ENCODE assay signal across 27 cellular contexts in the genomic region with DNA sequence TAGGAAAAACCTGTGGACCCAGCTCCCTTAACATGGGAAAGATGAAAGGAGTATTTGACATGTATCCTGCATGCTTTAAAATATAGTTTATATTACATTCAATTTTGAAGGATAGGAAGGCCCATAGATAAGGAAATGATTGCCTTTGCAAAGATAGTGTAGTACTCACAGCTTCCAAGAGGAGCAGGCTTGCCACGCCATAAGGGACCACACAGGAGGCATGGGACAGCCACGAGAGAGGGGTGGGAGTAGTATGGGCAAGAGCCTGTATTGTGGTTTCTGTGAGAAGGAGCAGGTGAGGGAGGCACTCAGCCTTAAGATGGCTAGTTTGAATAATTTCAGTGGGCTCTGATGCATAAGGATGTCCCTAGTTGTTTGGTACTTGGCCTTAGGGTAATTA.
"Had no signal": no experiment of that assay in that cellular context is flagged by ENCODE, and none has a peak within 500 bp of the region (broad histone marks: within the 10 kb centered on the region; RNA-seq: fewer than 3 reads in every experiment).

No MANE protein-coding gene starts in this region.

- H3K27ac ChIP-seq: lower lobe of right lung, thyroid gland, WERI-Rb-1 had no signal

- DNase-seq: activated CD4-positive, alpha-beta T cell treated with anti-CD3 and anti-CD28 coated beads for 1 hour; activated CD4-positive, alpha-beta T cell treated with anti-CD3 and anti-CD28 coated beads, Interleukin-2, amount 50 U/mL, for 1 hour; activated CD8-positive, alpha-beta T cell treated with anti-CD3 and anti-CD28 coated beads, Interleukin-2, amount 10 ng/mL, durations not matched to agents 7 days and 5 days; activated gamma-delta T cell; activated naive CD4-positive, alpha-beta T cell treated with anti-CD3 and anti-CD28 coated beads, Interleukin-2, amount 50 U/mL, for 16 hours; activated naive CD8-positive, alpha-beta T cell treated with anti-CD3 and anti-CD28 coated beads, Interleukin-2, amount 50 U/mL, for 24 hours; anterior cingulate cortex; caudate nucleus; effector CD4-positive, alpha-beta T cell; foreskin melanocyte; immature natural killer cell; lower lobe of right lung; naive thymus-derived CD8-positive, alpha-beta T cell; retina; stimulated activated CD4-positive, alpha-beta T cell treated with anti-CD3 and anti-CD28 coated beads, Interleukin-2, amount 100 ng/mL, for 48 hours; stimulated activated CD8-positive, alpha-beta memory T cell treated with anti-CD3 and anti-CD28 coated beads, Interleukin-4, amount 100 ng/mL, for 48 hours; stimulated activated naive CD4-positive, alpha-beta T cell treated with Interleukin-2 at 50 U/mL for 16 hours; substantia nigra; thyroid gland; WERI-Rb-1 had no signal

- H3K4me1 ChIP-seq: lower lobe of right lung, thyroid gland had no signal

- H3K4me1 Mint-ChIP-seq: activated naive CD8-positive, alpha-beta T cell treated with anti-CD3 and anti-CD28 coated beads, Interleukin-2, amount 50 U/mL, for 24 hours; brain; immature natural killer cell; naive thymus-derived CD8-positive, alpha-beta T cell had no signal

- H3K4me3 Mint-ChIP-seq: activated CD8-positive, alpha-beta T cell treated with anti-CD3 and anti-CD28 coated beads, Interleukin-2, amount 10 ng/mL, durations not matched to agents 7 days and 5 days; activated naive CD8-positive, alpha-beta T cell treated with anti-CD3 and anti-CD28 coated beads, Interleukin-2, amount 50 U/mL, for 24 hours; activated T-helper 1 cell treated with anti-CD3 and anti-CD28 coated beads, Interleukin-12 subunit alpha, Interleukin-12 subunit beta, Interleukin-2, Interleukin-4 antibody, amounts not matched to agents 30 ng/mL and 10 ng/mL and 1 ng/mL, durations not matched to agents 14 hours and 24 hours and 36 hours; brain; dendritic cell treated with granulocyte-macrophage colony-stimulating factor and Interleukin-4, amounts not matched to agents 40 ng/mL and 50 ng/mL, for 4 days; immature natural killer cell; naive thymus-derived CD8-positive, alpha-beta T cell; T-helper 2 cell treated with Interferon-gamma antibody and Interleukin-4, amounts not matched to agents 5 μg/mL and 100 μg/mL, for 36 hours had no signal

- H3K27me3 Mint-ChIP-seq: activated naive CD8-positive, alpha-beta T cell treated with anti-CD3 and anti-CD28 coated beads, Interleukin-2, amount 50 U/mL, for 24 hours; brain; dendritic cell treated with granulocyte-macrophage colony-stimulating factor and Interleukin-4, amounts not matched to agents 40 ng/mL and 50 ng/mL, for 4 days; naive thymus-derived CD8-positive, alpha-beta T cell had no signal

- H3K36me3 Mint-ChIP-seq: brain; immature natural killer cell; naive thymus-derived CD8-positive, alpha-beta T cell had no signal

- H3K4me3 ChIP-seq: lower lobe of right lung, thyroid gland had no signal

- H3K27ac Mint-ChIP-seq: activated CD8-positive, alpha-beta T cell treated with anti-CD3 and anti-CD28 coated beads, Interleukin-2, amount 10 ng/mL, durations not matched to agents 7 days and 5 days; activated naive CD8-positive, alpha-beta T cell treated with anti-CD3 and anti-CD28 coated beads, Interleukin-2, amount 50 U/mL, for 24 hours; activated T-helper 1 cell treated with anti-CD3 and anti-CD28 coated beads, Interleukin-12 subunit alpha, Interleukin-12 subunit beta, Interleukin-2, Interleukin-4 antibody, amounts not matched to agents 30 ng/mL and 10 ng/mL and 1 ng/mL, durations not matched to agents 14 hours and 24 hours and 36 hours; brain; dendritic cell treated with granulocyte-macrophage colony-stimulating factor and Interleukin-4, amounts not matched to agents 40 ng/mL and 50 ng/mL, for 4 days; immature natural killer cell; naive thymus-derived CD8-positive, alpha-beta T cell; progenitor cell of endocrine pancreas; T-helper 2 cell treated with Interferon-gamma antibody and Interleukin-4, amounts not matched to agents 5 μg/mL and 100 μg/mL, for 36 hours had no signal

- H3K9me3 ChIP-seq: lower lobe of right lung, thyroid gland had no signal

- ATAC-seq: activated CD8-positive, alpha-beta T cell treated with anti-CD3 and anti-CD28 coated beads, Interleukin-2, amount 10 ng/mL, durations not matched to agents 7 days and 5 days; activated naive CD8-positive, alpha-beta T cell treated with anti-CD3 and anti-CD28 coated beads, Interleukin-2, amount 50 U/mL, for 24 hours; esophagus mucosa; left lobe of liver; naive thymus-derived CD8-positive, alpha-beta T cell had no signal

- H3K27me3 ChIP-seq: thyroid gland had no signal

- H3K9me3 Mint-ChIP-seq: activated naive CD8-positive, alpha-beta T cell treated with anti-CD3 and anti-CD28 coated beads, Interleukin-2, amount 50 U/mL, for 24 hours; activated T-helper 1 cell treated with anti-CD3 and anti-CD28 coated beads, Interleukin-12 subunit alpha, Interleukin-12 subunit beta, Interleukin-2, Interleukin-4 antibody, amounts not matched to agents 30 ng/mL and 10 ng/mL and 1 ng/mL, durations not matched to agents 14 hours and 24 hours and 36 hours; brain; dendritic cell treated with granulocyte-macrophage colony-stimulating factor and Interleukin-4, amounts not matched to agents 40 ng/mL and 50 ng/mL, for 4 days; T-helper 2 cell treated with Interferon-gamma antibody and Interleukin-4, amounts not matched to agents 5 μg/mL and 100 μg/mL, for 36 hours had no signal

- H3K36me3 ChIP-seq: lower lobe of right lung, thyroid gland, WERI-Rb-1 had no signal
